ENCODE assay signal across 8 cellular contexts in the genomic region with DNA sequence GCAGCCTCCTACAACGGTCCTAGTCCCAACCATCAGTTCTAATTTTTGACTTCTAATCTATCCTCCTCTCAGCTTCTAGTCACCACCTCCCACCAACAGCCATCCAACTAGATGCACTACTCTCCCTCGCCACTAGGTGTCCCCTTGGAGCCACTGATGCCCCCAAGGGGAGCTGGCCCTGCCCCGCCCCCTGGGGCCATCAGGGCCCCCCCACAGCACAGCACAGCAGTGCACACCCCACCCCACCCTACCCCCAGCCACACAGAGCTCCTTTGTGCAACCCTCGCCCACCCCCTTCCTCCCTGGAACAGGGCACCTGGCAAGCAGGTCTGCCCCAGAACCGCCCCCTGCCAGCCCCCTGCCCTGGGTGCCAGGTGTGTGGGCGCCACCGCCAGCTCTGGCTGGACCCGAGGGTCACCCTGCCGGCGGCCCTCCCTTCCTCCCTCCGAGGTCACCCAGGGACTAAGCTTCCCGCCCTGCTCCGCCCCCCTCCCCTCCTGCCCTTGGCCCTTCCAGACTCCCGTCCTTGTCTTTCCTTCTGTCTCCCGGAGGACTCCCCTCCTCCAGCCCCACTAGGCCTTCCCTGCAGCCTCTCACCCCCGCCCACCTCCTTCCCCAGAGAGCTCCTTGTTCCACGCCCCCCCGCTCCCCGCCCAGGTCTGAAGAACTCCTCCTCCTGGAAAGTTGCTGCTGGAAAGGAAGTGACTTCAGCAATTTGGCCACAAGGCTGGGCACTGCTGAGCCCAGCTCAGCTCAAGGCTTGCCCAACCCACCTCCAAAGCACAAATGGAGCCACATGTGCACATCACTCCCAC. TPM values are rescaled to one million over a fixed set of nuclear protein-coding genes. Genes with fewer than 3 reads are reported as not detected.
A peak's percentile ranks its signal among the peaks of the same experiment; 100 is the strongest.
DNase-seq lines count a peak whose midpoint lies in the region; ATAC-seq, FAIRE-seq and TF ChIP-seq lines count a peak whose summit lies in the region.

No MANE protein-coding gene starts in this region.

- peaks cover 33% of the 10 kb centered on the region for H3K79me2 ChIP-seq in osteoblast (ENCODE audit: insufficient read depth, low read length)

- H3K27me3 ChIP-seq in HUES48 (ENCODE audit: control insufficient read depth, insufficient read depth, low read length) (no peaks in the 10 kb centered on the region), osteoblast (ENCODE audit: insufficient read depth, low read length) (no peaks in the 10 kb centered on the region), suprapubic skin (no peaks in the 10 kb centered on the region)

- no peak for TF ChIP-seq EP300 in suprapubic skin (IDR thresholded peaks at IDR 0.05)

- no peak for FAIRE-seq in D721Med (lab: Jason Lieb, UNC)

- peak overlapping the region; percentile 62 for H3K4me2 ChIP-seq in osteoblast (ENCODE audit: insufficient read depth, low read length)

- ATAC-seq in HG02642 (IDR thresholded peaks at IDR 0.05; ENCODE audit: poor library complexity, unreplicated experiment) = no peak

- H3K36me3 ChIP-seq in HUES48 (ENCODE audit: control insufficient read depth, insufficient read depth, low read length) (peaks cover 9% of the 10 kb centered on the region; the same call in 1 of the 2 replicates), SK-N-MC (ENCODE audit: insufficient read depth, low read length) (no peaks in the 10 kb centered on the region; the same call in 1 of the 2 replicates), osteoblast (ENCODE audit: insufficient read depth, low read length) (peaks cover 25% of the 10 kb centered on the region), suprapubic skin (peaks cover 11% of the 10 kb centered on the region)

- no peak overlapping the region for H3K9ac ChIP-seq in HUES48 (ENCODE audit: low read depth, low read length)
- no peak overlapping the region for H3K9ac ChIP-seq in SK-N-MC (ENCODE audit: insufficient read length)

- H3K27ac ChIP-seq in HUES48 (ENCODE audit: low read depth, low read length) (peak overlapping the region; percentile 64), SK-N-MC (peak overlapping the region; percentile 74), osteoblast (ENCODE audit: low read depth, low read length) (peak overlapping the region; percentile 16), suprapubic skin (peak overlapping the region; percentile 82)

- H3K4me3 ChIP-seq in HUES48 (ENCODE audit: low read depth, low read length) (0 out of 2 replicates have a peak overlapping the region, but pooled peaks have one; percentile 10), SK-N-MC (peak overlapping the region; percentile 68), osteoblast (ENCODE audit: insufficient read depth, low read length) (peak overlapping the region; percentile 54), suprapubic skin (peak overlapping the region; percentile 18)

- 10% methylated on average over 16 of the region's 19 CpGs for WGBS in suprapubic skin

- H2AFZ ChIP-seq in osteoblast (ENCODE audit: low read length) = no peak overlapping the region

- TF ChIP-seq POLR2A in suprapubic skin (IDR thresholded peaks at IDR 0.05) = no peak

- no peaks in the 10 kb centered on the region for H3K9me3 ChIP-seq in HUES48 (ENCODE audit: control insufficient read depth, insufficient read depth, low read length)
- H3K9me3 ChIP-seq in SK-N-MC (ENCODE audit: low read depth, low read length) = no peaks in the 10 kb centered on the region
- H3K9me3 ChIP-seq in osteoblast (ENCODE audit: low read depth, low read length) = no peaks in the 10 kb centered on the region
- H3K9me3 ChIP-seq in suprapubic skin = no peaks in the 10 kb centered on the region

- DNase-seq in D721Med (ENCODE audit: insufficient read length, low spot score) = peak; percentile 94
- peak; percentile 42 for DNase-seq in SK-N-MC (ENCODE audit: low read depth, low spot score)
- DNase-seq in activated naive CD4-positive, alpha-beta T cell treated with anti-CD3 and anti-CD28 coated beads, Interleukin-2, amount 50 U/mL, for 16 hours = peak; percentile 78
- DNase-seq in glomerular visceral epithelial cell (ENCODE audit: extremely low spot score) = peak; percentile 96
- DNase-seq in osteoblast (ENCODE audit: insufficient read length, low spot score, missing footprints) = peak; percentile 100
- peak; percentile 97 for DNase-seq in suprapubic skin (ENCODE audit: low spot score in 2 of 2)

- peaks cover 27% of the 10 kb centered on the region for H4K20me1 ChIP-seq in osteoblast (ENCODE audit: insufficient read depth, low read length)

- TF ChIP-seq CTCF in D721Med (IDR thresholded peaks at IDR 0.05; ENCODE audit: insufficient read depth, missing control alignments) = peak; percentile 81
- TF ChIP-seq CTCF in osteoblast (IDR thresholded peaks at IDR 0.05; ENCODE audit: extremely low read depth, low read depth, low read length) = peak; percentile 79
- TF ChIP-seq CTCF in suprapubic skin (IDR thresholded peaks at IDR 0.05) = peak; percentile 82 to 93

- H3K4me1 ChIP-seq in HUES48 (ENCODE audit: control insufficient read depth, insufficient read depth, low read length) = peaks cover 27% of the 10 kb centered on the region
- H3K4me1 ChIP-seq in osteoblast (ENCODE audit: insufficient read depth, low read length) = peaks cover 23% of the 10 kb centered on the region
- H3K4me1 ChIP-seq in suprapubic skin = peaks cover 77% of the 10 kb centered on the region

RNA-seq across cellular contexts. Expression of gene AHDC1, which starts 47.0 kb away (rescaled TPM):
- 11.2 and 13.3 TPM in 2 replicates for total RNA-seq in osteoblast
- 100 to 1,000 TPM in 1 of 4 donors, 10 to 100 TPM in 3; 46.7 to 103 (median 60.1) TPM for total RNA-seq in suprapubic skin

Comparison
In these comparisons a context has a peak if more than half of its experiments do, and no peak if none do; other contexts are left out.
1. DNase-seq: peak in every context shown above with its lines; median percentile 100 in osteoblast; 97 in suprapubic skin; 96 in glomerular visceral epithelial cell; 94 in D721Med; 78 in activated naive CD4-positive, alpha-beta T cell treated with anti-CD3 and anti-CD28 coated beads, Interleukin-2, amount 50 U/mL, for 16 hours; 42 in SK-N-MC.
2. H3K27ac ChIP-seq: peak in every context shown above with its lines; median percentile 82 in suprapubic skin; 74 in SK-N-MC; 64 in HUES48; 16 in osteoblast.
3. H3K4me3 ChIP-seq: peak in every context shown above with its lines; median percentile 68 in SK-N-MC; 54 in osteoblast; 18 in suprapubic skin; 10 in HUES48.